1 cellular context compared by ENCODE assay signal in genomic region chr12:6902448-6902847, GRCh38.
TF ChIP-seq lines count a peak whose summit lies in the region.

No MANE protein-coding gene starts in this region.

TF ChIP-seq in H1, 55 proteins besides CTCF, POLR2A, EP300 and RAD21:
- TF ChIP-seq KDM5A (IDR thresholded peaks at IDR 0.05; ENCODE audit: low read length): no peak
- TF ChIP-seq SIRT6 (IDR thresholded peaks at IDR 0.05; ENCODE audit: low read length): no peak
